In the genomic region with DNA sequence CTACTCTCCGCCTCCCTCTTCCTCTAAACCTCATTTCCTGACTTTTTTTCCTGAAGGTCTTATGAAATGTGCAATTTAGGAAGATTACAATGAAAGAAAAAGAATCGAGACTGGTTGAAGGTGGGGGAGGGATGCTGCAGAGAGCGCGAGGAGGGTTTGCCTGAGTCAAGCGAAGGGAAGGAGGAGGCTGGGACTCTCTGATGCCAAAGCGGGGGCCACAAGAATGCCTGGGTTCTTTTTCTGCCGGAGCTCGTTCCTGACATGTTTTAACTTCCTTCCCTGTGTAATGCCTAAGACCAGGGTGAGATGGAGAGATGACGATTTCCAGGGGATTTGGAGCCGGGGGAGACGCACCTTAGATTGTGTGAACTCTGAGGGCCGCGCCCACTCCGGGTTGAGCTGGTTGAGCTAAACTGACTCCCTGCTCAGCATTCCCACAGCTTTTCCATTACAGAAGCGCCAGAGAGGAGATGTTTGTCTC, we compare ENCODE assay signal across 9 cellular contexts.
DNase-seq lines count a peak whose midpoint lies in the region; ATAC-seq and TF ChIP-seq lines count a peak whose summit lies in the region.
"Had no signal": no experiment of that assay in that cellular context is flagged by ENCODE, and none has a peak within 500 bp of the region (broad histone marks: within the 10 kb centered on the region; RNA-seq: fewer than 3 reads in every experiment).

No MANE protein-coding gene starts in this region.

- H3K9me3 Mint-ChIP-seq in CD8-positive, alpha-beta T cell, result no peaks in the 10 kb centered on the region

- peak; percentile 27 for ATAC-seq in body of pancreas
- ATAC-seq in CD8-positive, alpha-beta T cell, result no peak

- no peak overlapping the region for H3K4me3 Mint-ChIP-seq in CD8-positive, alpha-beta T cell

- CTCF ChIA-PET in CD8-positive, alpha-beta T cell (lab: Charles Lee), result no interaction called here

- peak in 3 of 4 donors; percentile 15 to 19 (median 16) for DNase-seq in body of pancreas
- peak; percentile 75 for DNase-seq in sigmoid colon
- DNase-seq in NCI-H345 (lab: John Stamatoyannopoulos, UW), result no peak
- no peak for DNase-seq in CD8-positive, alpha-beta T cell
- DNase-seq in NK-92 treated with Interleukin-12 subunit alpha and Interleukin-12 subunit beta, amount 100 ng/mL, for 24 hours (lab: John Stamatoyannopoulos, UW), result no peak
- DNase-seq in GF-D8 (lab: John Stamatoyannopoulos, UW), result no peak
- DNase-seq: naive B cell had no signal

- H3K27me3 ChIP-seq in body of pancreas, result no peaks in the 10 kb centered on the region
- peaks cover 26% of the 10 kb centered on the region for H3K27me3 ChIP-seq in iPS-18a (ENCODE audit: control insufficient read depth, insufficient read depth, low read length)
- no peaks in the 10 kb centered on the region for H3K27me3 ChIP-seq in sigmoid colon
- H3K27me3 ChIP-seq in CD8-positive, alpha-beta T cell (ENCODE audit: insufficient read depth, low read length), result no peaks in the 10 kb centered on the region

- H3K27ac ChIP-seq in body of pancreas (peak overlapping the region; percentile 80 to 88 (median 84)), iPS-18a (ENCODE audit: low read length) (no peak overlapping the region), sigmoid colon (peak overlapping the region; percentile 88 to 96 (median 89))
- no peak overlapping the region for H3K27ac ChIP-seq in CD8-positive, alpha-beta T cell (ENCODE audit: low read depth, low read length)

- H3K27ac Mint-ChIP-seq in CD8-positive, alpha-beta T cell, result no peak overlapping the region

- peaks cover 15% of the 10 kb centered on the region for H3K27me3 Mint-ChIP-seq in CD8-positive, alpha-beta T cell (ENCODE audit: low read depth)

- TF ChIP-seq EP300 in sigmoid colon (IDR thresholded peaks at IDR 0.05), result no peak

- H3K9ac ChIP-seq in ES-I3 (ENCODE audit: low read depth, low read length) (peak overlapping the region; percentile 52; the same call in 1 of the 2 replicates), iPS-18a (ENCODE audit: low read length) (peak overlapping the region; percentile 83)

- H3K36me3 Mint-ChIP-seq in CD8-positive, alpha-beta T cell, result no peaks in the 10 kb centered on the region

- POLR2A ChIA-PET in CD8-positive, alpha-beta T cell (lab: Charles Lee), result no interaction called here

- H3K4me1 ChIP-seq in ES-I3 (ENCODE audit: insufficient read depth, low read length) (no peaks in the 10 kb centered on the region), body of pancreas (peaks cover 13% of the 10 kb centered on the region), iPS-18a (ENCODE audit: control insufficient read depth, low read depth, low read length) (peaks cover 11% of the 10 kb centered on the region), sigmoid colon (peaks cover 0 to 23% (median 15%) of the 10 kb centered on the region in 4 donors)
- H3K4me1 ChIP-seq in CD8-positive, alpha-beta T cell (ENCODE audit: insufficient read depth, low read length), result peaks cover 5% of the 10 kb centered on the region

- TF ChIP-seq POLR2A in body of pancreas (IDR thresholded peaks at IDR 0.05), result no peak
- TF ChIP-seq POLR2A in sigmoid colon (IDR thresholded peaks at IDR 0.05), result no peak

- intact Hi-C loops in body of pancreas (cut with DNase I) (no loop called here), sigmoid colon (cut with DNase I) (loop anchor here (1.0 to 5.0 kb wide), 4 partner anchors 18 to 379 kb away; no protein-coding TSS in a partner anchor)
- intact Hi-C loops in CD8-positive, alpha-beta T cell (cut with DNase I, micrococcal nuclease), result no loop called here

- H3K4me3 ChIP-seq in body of pancreas (no peak overlapping the region), iPS-18a (ENCODE audit: low read length) (peak overlapping the region; percentile 75), sigmoid colon (peak overlapping the region; percentile 35 to 56 (median 50))
- no peak overlapping the region for H3K4me3 ChIP-seq in CD8-positive, alpha-beta T cell (ENCODE audit: low read depth, low read length)

- TF ChIP-seq CTCF in body of pancreas (IDR thresholded peaks at IDR 0.05) (no peak), sigmoid colon (IDR thresholded peaks at IDR 0.05) (no peak)
- TF ChIP-seq CTCF in CD8-positive, alpha-beta T cell (IDR thresholded peaks at IDR 0.05), result no peak

- no peaks in the 10 kb centered on the region for H3K36me3 ChIP-seq in ES-I3 (ENCODE audit: insufficient read depth, low read length)
- no peaks in the 10 kb centered on the region for H3K36me3 ChIP-seq in body of pancreas (replicated peaks in 1 of 2; ENCODE audit: insufficient read depth in 1 of 2, low read depth in 2 of 2)
- H3K36me3 ChIP-seq in iPS-18a (ENCODE audit: control insufficient read depth, low read depth, low read length), result no peaks in the 10 kb centered on the region
- H3K36me3 ChIP-seq in sigmoid colon, result no peaks in the 10 kb centered on the region
- no peaks in the 10 kb centered on the region for H3K36me3 ChIP-seq in CD8-positive, alpha-beta T cell (ENCODE audit: insufficient read depth, low read length)

- H3K9me3 ChIP-seq in ES-I3 (ENCODE audit: control insufficient read depth, insufficient read depth, low read length) (no peaks in the 10 kb centered on the region), body of pancreas (no peaks in the 10 kb centered on the region), iPS-18a (ENCODE audit: control insufficient read depth, low read depth, low read length) (peaks cover 4% of the 10 kb centered on the region), sigmoid colon (no peaks in the 10 kb centered on the region)
- no peaks in the 10 kb centered on the region for H3K9me3 ChIP-seq in CD8-positive, alpha-beta T cell (ENCODE audit: low read length)

- no peaks in the 10 kb centered on the region for H3K4me1 Mint-ChIP-seq in CD8-positive, alpha-beta T cell (ENCODE audit: low read depth)

- 15 to 19% methylated on average over 15 of the region's 15 CpGs for WGBS in body of pancreas, 2 donors
- WGBS in sigmoid colon, 2 donors, result 27 to 45% methylated on average over 15 of the region's 15 CpGs

Comparison
In these comparisons a context has a peak if more than half of its experiments do, and no peak if none do; other contexts are left out.
1. DNase-seq: peak in body of pancreas (3 of 4) and sigmoid colon (single experiment); none in NCI-H345 (single experiment), CD8-positive, alpha-beta T cell (0 of 7), NK-92 treated with Interleukin-12 subunit alpha and Interleukin-12 subunit beta, amount 100 ng/mL, for 24 hours (single experiment) and GF-D8 (single experiment).
2. H3K27ac ChIP-seq: peak in body of pancreas (4 of 4) and sigmoid colon (4 of 4); none in iPS-18a (single experiment) and CD8-positive, alpha-beta T cell (single experiment).
3. H3K4me3 ChIP-seq: peak in iPS-18a (single experiment) and sigmoid colon (4 of 4); none in body of pancreas (0 of 2) and CD8-positive, alpha-beta T cell (single experiment).